Comparison of ENCODE assay signal across 8 cellular contexts in the genomic region with DNA sequence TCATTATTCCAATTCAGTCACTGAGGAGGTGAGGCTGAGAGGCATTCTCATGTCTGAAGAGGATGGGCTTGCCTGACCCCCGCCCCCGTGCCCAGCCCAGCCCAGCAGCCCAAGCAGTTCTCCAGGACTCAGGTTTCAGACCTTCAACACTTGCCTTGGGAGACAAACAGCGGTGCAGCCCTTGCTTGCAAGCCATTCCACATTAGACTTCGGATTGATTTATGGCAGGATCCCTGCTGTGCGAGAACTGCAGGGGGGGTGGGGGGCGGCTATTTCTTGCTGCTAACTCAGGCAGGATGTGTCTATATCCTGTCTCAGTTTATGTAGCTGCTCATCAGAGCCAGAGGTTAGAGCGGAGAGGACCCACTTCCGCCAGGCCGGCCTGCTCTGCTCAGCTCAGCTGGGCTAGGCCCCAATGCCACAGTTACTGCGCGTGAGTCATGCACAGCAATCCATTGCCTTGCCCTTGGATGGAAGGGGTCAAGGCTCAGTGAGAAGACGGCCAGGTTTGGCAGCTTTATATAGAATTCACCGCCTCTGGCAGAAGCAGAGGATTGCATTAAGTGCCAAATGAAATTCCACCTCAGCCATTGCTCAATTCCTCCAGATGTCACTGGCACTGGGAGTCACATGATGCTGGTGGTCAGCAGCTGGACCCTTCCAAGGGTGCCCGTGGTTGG. TPM values are rescaled to one million over a fixed set of nuclear protein-coding genes. Genes with fewer than 3 reads are reported as not detected.
DNase-seq lines count a peak whose midpoint lies in the region; ATAC-seq, FAIRE-seq and TF ChIP-seq lines count a peak whose summit lies in the region.

No MANE protein-coding gene starts in this region.

- ATAC-seq in HG02840 (IDR thresholded peaks at IDR 0.05; ENCODE audit: low FRiP score, unreplicated experiment): peak; percentile 66
- ATAC-seq in activated T-cell treated with anti-CD3 and anti-CD28 coated beads, Interleukin-2, amount 50 U/mL, for 4 hours: peak; percentile 53 to 54

- no peak overlapping the region for H3K4me3 ChIP-seq in neural progenitor cell
- peak overlapping the region; percentile 85 to 92 for H3K4me3 ChIP-seq in tibial artery

- DNase-seq in GM18507 (ENCODE audit: extremely low spot score, insufficient read length, low read depth) (peak; percentile 50), NCI-H460 (ENCODE audit: extremely low read depth, low read depth) (peak; percentile 43), fibroblast of gingiva (ENCODE audit: low read depth) (peak; percentile 100), neural progenitor cell (ENCODE audit: low spot score) (peak; percentile 73), tibial artery (peak; percentile 79 to 93), NCI-H1694 (lab: John Stamatoyannopoulos, UW) (no peak)
- DNase-seq in activated T-cell treated with anti-CD3 and anti-CD28 coated beads, Interleukin-2, amount 50 U/mL, for 4 hours: peak; percentile 51

- no peak overlapping the region for H3K9ac ChIP-seq in neural progenitor cell

- no peaks in the 10 kb centered on the region for H4K20me1 ChIP-seq in neural progenitor cell (ENCODE audit: low read depth)

- H2AFZ ChIP-seq in neural progenitor cell (replicated peaks): no peak overlapping the region

- H3K9me3 ChIP-seq in neural progenitor cell (ENCODE audit: low read depth) (no peaks in the 10 kb centered on the region), tibial artery (no peaks in the 10 kb centered on the region)

- H3K36me3 ChIP-seq in neural progenitor cell (no peaks in the 10 kb centered on the region), tibial artery (peaks cover 0 to 4% (median 0%) of the 10 kb centered on the region in 3 donors)

- FAIRE-seq in GM18507 (lab: Jason Lieb, UNC): peak; percentile 95

- no peaks in the 10 kb centered on the region for H3K27me3 Mint-ChIP-seq in activated T-cell treated with anti-CD3 and anti-CD28 coated beads, Interleukin-2, amount 50 U/mL, for 4 hours (ENCODE audit: low read depth)
- H3K27me3 Mint-ChIP-seq in neural progenitor cell (ENCODE audit: insufficient read depth, low read depth): peaks cover 8% of the 10 kb centered on the region

- H3K4me1 ChIP-seq in neural progenitor cell (peaks cover 34% of the 10 kb centered on the region), tibial artery (peaks cover 0 to 70% (median 53%) of the 10 kb centered on the region in 4 donors)

- H3K79me2 ChIP-seq in neural progenitor cell (ENCODE audit: low read depth): no peaks in the 10 kb centered on the region

- H3K27ac Mint-ChIP-seq in neural progenitor cell: peak overlapping the region; percentile 65

- peaks cover 20% of the 10 kb centered on the region for H3F3A ChIP-seq in neural progenitor cell (ENCODE audit: low read depth)

- TF ChIP-seq CTCF in neural progenitor cell (IDR thresholded peaks at IDR 0.05) (no peak), tibial artery (IDR thresholded peaks at IDR 0.05) (peak; percentile 20 to 35)

- H3K4me1 Mint-ChIP-seq in activated T-cell treated with anti-CD3 and anti-CD28 coated beads, Interleukin-2, amount 50 U/mL, for 4 hours (ENCODE audit: low read depth): peaks cover 67% of the 10 kb centered on the region
- peaks cover 56% of the 10 kb centered on the region for H3K4me1 Mint-ChIP-seq in neural progenitor cell

- peaks cover 19% of the 10 kb centered on the region for H3K27me3 ChIP-seq in neural progenitor cell
- no peaks in the 10 kb centered on the region for H3K27me3 ChIP-seq in tibial artery

- H3K36me3 Mint-ChIP-seq in activated T-cell treated with anti-CD3 and anti-CD28 coated beads, Interleukin-2, amount 50 U/mL, for 4 hours (ENCODE audit: insufficient read depth): peaks cover 7% of the 10 kb centered on the region
- peaks cover 5% of the 10 kb centered on the region for H3K36me3 Mint-ChIP-seq in neural progenitor cell

- no peaks in the 10 kb centered on the region for H3K9me3 Mint-ChIP-seq in activated T-cell treated with anti-CD3 and anti-CD28 coated beads, Interleukin-2, amount 50 U/mL, for 4 hours
- H3K9me3 Mint-ChIP-seq in neural progenitor cell: no peaks in the 10 kb centered on the region

- H3K4me2 ChIP-seq in neural progenitor cell: peak overlapping the region; percentile 86

- H3K4me3 Mint-ChIP-seq in activated T-cell treated with anti-CD3 and anti-CD28 coated beads, Interleukin-2, amount 50 U/mL, for 4 hours: peak overlapping the region; percentile 96
- H3K4me3 Mint-ChIP-seq in neural progenitor cell: peak overlapping the region; percentile 94

- intact Hi-C loops in tibial artery (cut with DNase I; ENCODE audit: low total_unique reads): loop anchor here (10.0 kb wide), 1 partner anchor 417 kb away; no protein-coding TSS in a partner anchor

- no peak overlapping the region for H3K27ac ChIP-seq in neural progenitor cell
- peak overlapping the region; percentile 99 to 100 for H3K27ac ChIP-seq in tibial artery

RNA-seq across cellular contexts. Expression of gene GYPC, which starts 1.8 kb away (rescaled TPM):
- total RNA-seq in NCI-H460 (2014; rRNA removed; shearing (Covaris generic)): 0.15 TPM in 1 of 2 replicates, not detected in the other
- polyA plus RNA-seq in NCI-H460 (2014; cell fraction: nucleus; rRNA removed): not detected in 2 replicates
- total RNA-seq in activated T-cell treated with anti-CD3 and anti-CD28 coated beads, Interleukin-2, amount 50 U/mL, for 4 hours: 10 to 100 TPM; 85.2 to 98.3 (median 93.4) TPM
- total RNA-seq in neural progenitor cell (ENCODE audit: low replicate concordance): 3.4 and 9.1 TPM in 2 replicates
